8 cellular contexts compared by ENCODE assay signal in genomic region chr13:50079278-50080157, GRCh38.
DNase-seq lines count a peak whose midpoint lies in the region; ATAC-seq and TF ChIP-seq lines count a peak whose summit lies in the region.

No MANE protein-coding gene starts in this region.

- H3K79me2 ChIP-seq in neural progenitor cell (ENCODE audit: low read depth) = peaks cover 91% of the 10 kb centered on the region

- peak overlapping the region; percentile 92 for H3K4me2 ChIP-seq in neural progenitor cell

- peak overlapping the region; percentile 96 to 100 (median 99) for H3K4me3 Mint-ChIP-seq in CD4-positive, alpha-beta memory T cell
- peak overlapping the region; percentile 100 for H3K4me3 Mint-ChIP-seq in neural progenitor cell

- CTCF ChIA-PET in CD4-positive, alpha-beta memory T cell (lab: Charles Lee; ENCODE audit: partially characterized antibody) = interaction anchor here (1.2 to 17.1 kb wide), 5 partner anchors 11 to 991 kb away, joined by 3 to 252 read pairs (median 6); partner anchors contain the start of gene TRIM13
- CTCF ChIA-PET in GM10248 (lab: Yijun Ruan, JAX) = interaction anchor here (1.3 to 6.5 kb wide), 6 partner anchors 14 to 833 kb away, joined by 3 to 54 read pairs (median 13); partner anchors contain the start of genes SPRYD7 and TRIM13

- H3K27me3 ChIP-seq in CD4-positive, alpha-beta memory T cell (ENCODE audit: insufficient read depth, low read length) = no peaks in the 10 kb centered on the region
- H3K27me3 ChIP-seq in neural progenitor cell = no peaks in the 10 kb centered on the region

- H3K9me3 Mint-ChIP-seq in CD4-positive, alpha-beta memory T cell = peaks cover 0 to 13% (median 0%) of the 10 kb centered on the region in 8 donors
- H3K9me3 Mint-ChIP-seq in neural progenitor cell = no peaks in the 10 kb centered on the region

- no peaks in the 10 kb centered on the region for H3K36me3 ChIP-seq in CD4-positive, alpha-beta memory T cell (ENCODE audit: insufficient read depth, low read length)
- H3K36me3 ChIP-seq in neural progenitor cell = no peaks in the 10 kb centered on the region

- H3K27ac ChIP-seq in CD4-positive, alpha-beta memory T cell (ENCODE audit: low read depth, low read length) = peak overlapping the region; percentile 89
- H3K27ac ChIP-seq in coronary artery (peak overlapping the region; percentile 95 to 96), neural progenitor cell (no peak overlapping the region)

- no peaks in the 10 kb centered on the region for H3K9me3 ChIP-seq in CD4-positive, alpha-beta memory T cell (ENCODE audit: control insufficient read depth in 1 of 2, low read length in 2 of 2)
- H3K9me3 ChIP-seq in neural progenitor cell (ENCODE audit: low read depth) = no peaks in the 10 kb centered on the region

- TF ChIP-seq CTCF in coronary artery (IDR thresholded peaks at IDR 0.05) = no peak
- no peak for TF ChIP-seq CTCF in neural progenitor cell (IDR thresholded peaks at IDR 0.05)
- no peak for TF ChIP-seq CTCF in GM10248 (IDR thresholded peaks at IDR 0.05; ENCODE audit: control extremely low read depth, extremely low read depth, low read depth, missing control alignments)

- H3K27me3 Mint-ChIP-seq in CD4-positive, alpha-beta memory T cell = peaks cover 0 to 6% of the 10 kb centered on the region in 2 donors
- peaks cover 2% of the 10 kb centered on the region for H3K27me3 Mint-ChIP-seq in neural progenitor cell (ENCODE audit: insufficient read depth, low read depth)

- intact Hi-C loops in CD4-positive, alpha-beta memory T cell (cut with micrococcal nuclease) = loop anchor here (2.0 to 5.0 kb wide), 3 partner anchors 288 to 1373 kb away; partner anchors contain the start of gene INTS6

- H3K36me3 Mint-ChIP-seq in CD4-positive, alpha-beta memory T cell = peaks cover 4 to 27% of the 10 kb centered on the region in 2 donors
- peaks cover 6% of the 10 kb centered on the region for H3K36me3 Mint-ChIP-seq in neural progenitor cell

- no peak for ATAC-seq in GM18873 (IDR thresholded peaks at IDR 0.05; ENCODE audit: low FRiP score, unreplicated experiment)

- H3K4me3 ChIP-seq in CD4-positive, alpha-beta memory T cell (ENCODE audit: low read length in 2 of 2) = peak overlapping the region; percentile 85 to 86
- H3K4me3 ChIP-seq in coronary artery (peak overlapping the region; percentile 79), neural progenitor cell (peak overlapping the region; percentile 96)

- H3K9ac ChIP-seq in neural progenitor cell = peak overlapping the region; percentile 70

- no peak for DNase-seq in CD4-positive, alpha-beta memory T cell
- peak; percentile 58 for DNase-seq in NCI-H146 treated with DMSO at 0.1 percent for 48 hours (lab: John Stamatoyannopoulos, UW; ENCODE audit: unreplicated experiment)
- DNase-seq in coronary artery (ENCODE audit: low spot score) = no peak
- DNase-seq in neural progenitor cell (ENCODE audit: low spot score) = no peak
- no peak for DNase-seq in LoVo (ENCODE audit: low spot score)
- DNase-seq in NCI-H446 treated with DMSO at 0.1 percent for 48 hours (lab: John Stamatoyannopoulos, UW) = no peak
- no peak for DNase-seq in GM10248 (ENCODE audit: extremely low spot score)

- H4K20me1 ChIP-seq in neural progenitor cell (ENCODE audit: low read depth) = peaks cover 31% of the 10 kb centered on the region

- peak overlapping the region; percentile 21 for H2AFZ ChIP-seq in neural progenitor cell (replicated peaks)

- peaks cover 31% of the 10 kb centered on the region for H3F3A ChIP-seq in neural progenitor cell (ENCODE audit: low read depth)

- H3K4me1 ChIP-seq in CD4-positive, alpha-beta memory T cell (ENCODE audit: insufficient read depth, low read length) = peaks cover 67% of the 10 kb centered on the region
- peaks cover 20% of the 10 kb centered on the region for H3K4me1 ChIP-seq in neural progenitor cell

- peak overlapping the region; percentile 88 to 99 (median 97) for H3K27ac Mint-ChIP-seq in CD4-positive, alpha-beta memory T cell
- peak overlapping the region; percentile 95 for H3K27ac Mint-ChIP-seq in neural progenitor cell

- H3K4me1 Mint-ChIP-seq in CD4-positive, alpha-beta memory T cell = peaks cover 20 to 57% (median 36%) of the 10 kb centered on the region in 4 donors
- H3K4me1 Mint-ChIP-seq in neural progenitor cell = peaks cover 37% of the 10 kb centered on the region

- POLR2A ChIA-PET in CD4-positive, alpha-beta memory T cell (lab: Charles Lee; ENCODE audit: partially characterized antibody) = interaction anchor here (0.5 to 20.7 kb wide), 22 partner anchors 7 to 830 kb away, joined by 3 to 648 read pairs (median 6); partner anchors contain the start of genes RNASEH2B, SPRYD7 and TRIM13
- POLR2A ChIA-PET in GM10248 (lab: Yijun Ruan, JAX) = interaction anchor here (1.0 kb wide), 1 partner anchor 46 kb away, joined by 4 read pairs; no protein-coding TSS in a partner anchor
